In the genomic region with DNA sequence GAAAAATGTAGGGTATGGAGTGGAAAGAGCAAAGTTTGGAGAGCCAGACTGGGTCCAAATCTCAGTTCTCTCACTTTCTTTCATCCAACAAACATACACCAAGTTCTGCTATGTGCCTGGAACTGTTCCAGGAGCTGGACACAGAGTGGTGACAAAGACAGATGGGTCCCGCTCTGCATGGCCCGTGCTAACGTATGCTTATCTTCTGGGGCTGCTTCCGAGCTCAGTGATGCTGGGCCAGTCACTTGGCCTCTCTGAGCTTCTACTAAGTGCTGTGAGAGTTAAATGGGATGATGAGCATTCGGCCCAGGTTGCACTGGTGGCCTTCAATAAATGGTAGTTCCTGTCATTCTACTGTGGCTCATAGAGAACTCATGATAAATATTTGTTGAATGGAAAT, we compare ENCODE assay signal across 1 cellular context.
TF ChIP-seq lines count a peak whose summit lies in the region.

No MANE protein-coding gene starts in this region.

TF ChIP-seq in K562, 482 proteins besides CTCF, POLR2A, EP300 and RAD21 (continued from another document and continues in another):
- TF ChIP-seq, protein P1, sequence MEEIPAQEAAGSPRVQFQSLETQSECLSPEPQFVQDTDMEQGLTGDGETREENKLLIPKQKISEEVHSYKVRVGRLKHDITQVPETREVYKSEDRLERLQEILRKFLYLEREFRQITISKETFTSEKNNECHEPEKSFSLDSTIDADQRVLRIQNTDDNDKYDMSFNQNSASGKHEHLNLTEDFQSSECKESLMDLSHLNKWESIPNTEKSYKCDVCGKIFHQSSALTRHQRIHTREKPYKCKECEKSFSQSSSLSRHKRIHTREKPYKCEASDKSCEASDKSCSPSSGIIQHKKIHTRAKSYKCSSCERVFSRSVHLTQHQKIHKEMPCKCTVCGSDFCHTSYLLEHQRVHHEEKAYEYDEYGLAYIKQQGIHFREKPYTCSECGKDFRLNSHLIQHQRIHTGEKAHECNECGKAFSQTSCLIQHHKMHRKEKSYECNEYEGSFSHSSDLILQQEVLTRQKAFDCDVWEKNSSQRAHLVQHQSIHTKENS (CRISPR knock-in tag; IDR thresholded peaks at IDR 0.05), result no peak
- TF ChIP-seq HDAC3 (IDR thresholded peaks at IDR 0.05; ENCODE audit: borderline replicate concordance, partially characterized antibody) (no peak), RBFOX2 (IDR thresholded peaks at IDR 0.05; ENCODE audit: low read depth, low read length) (no peak), ARNT (IDR thresholded peaks at IDR 0.05) (no peak), CSDE1 (IDR thresholded peaks at IDR 0.05) (no peak), YBX1 (IDR thresholded peaks at IDR 0.05) (no peak), RBM22 (IDR thresholded peaks at IDR 0.05; ENCODE audit: low read depth, low read length, poor library complexity, severe bottlenecking) (no peak), NRF1 (conservative IDR thresholded peaks at IDR 0.05 in 1 of 2, IDR thresholded peaks at IDR 0.05 in 1 of 2) (no peak), BHLHE40 (IDR thresholded peaks at IDR 0.05; ENCODE audit: low read length) (peak; percentile 75), NR2F6 (CRISPR knock-in tag; IDR thresholded peaks at IDR 0.05) (no peak), ZFP36 (IDR thresholded peaks at IDR 0.05; ENCODE audit: low read depth, low read length, partially characterized antibody) (peak; percentile 67), SRSF7 (optimal IDR thresholded peaks at IDR 0.05; ENCODE audit: low read depth, low read length) (no peak), NFIC (IDR thresholded peaks at IDR 0.05) (peak; percentile 64; the same call in 1 of the 2 replicates), MEIS2 (IDR thresholded peaks at IDR 0.05; ENCODE audit: partially characterized antibody) (peak; percentile 91), CREB1 (IDR thresholded peaks at IDR 0.05) (no peak), CREB1 (CRISPR knock-in tag; IDR thresholded peaks at IDR 0.05) (no peak)
- TF ChIP-seq, protein P2, sequence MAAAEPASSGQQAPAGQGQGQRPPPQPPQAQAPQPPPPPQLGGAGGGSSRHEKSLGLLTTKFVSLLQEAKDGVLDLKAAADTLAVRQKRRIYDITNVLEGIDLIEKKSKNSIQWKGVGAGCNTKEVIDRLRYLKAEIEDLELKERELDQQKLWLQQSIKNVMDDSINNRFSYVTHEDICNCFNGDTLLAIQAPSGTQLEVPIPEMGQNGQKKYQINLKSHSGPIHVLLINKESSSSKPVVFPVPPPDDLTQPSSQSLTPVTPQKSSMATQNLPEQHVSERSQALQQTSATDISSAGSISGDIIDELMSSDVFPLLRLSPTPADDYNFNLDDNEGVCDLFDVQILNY (CRISPR knock-in tag; IDR thresholded peaks at IDR 0.05), result no peak
- TF ChIP-seq, protein P3, sequence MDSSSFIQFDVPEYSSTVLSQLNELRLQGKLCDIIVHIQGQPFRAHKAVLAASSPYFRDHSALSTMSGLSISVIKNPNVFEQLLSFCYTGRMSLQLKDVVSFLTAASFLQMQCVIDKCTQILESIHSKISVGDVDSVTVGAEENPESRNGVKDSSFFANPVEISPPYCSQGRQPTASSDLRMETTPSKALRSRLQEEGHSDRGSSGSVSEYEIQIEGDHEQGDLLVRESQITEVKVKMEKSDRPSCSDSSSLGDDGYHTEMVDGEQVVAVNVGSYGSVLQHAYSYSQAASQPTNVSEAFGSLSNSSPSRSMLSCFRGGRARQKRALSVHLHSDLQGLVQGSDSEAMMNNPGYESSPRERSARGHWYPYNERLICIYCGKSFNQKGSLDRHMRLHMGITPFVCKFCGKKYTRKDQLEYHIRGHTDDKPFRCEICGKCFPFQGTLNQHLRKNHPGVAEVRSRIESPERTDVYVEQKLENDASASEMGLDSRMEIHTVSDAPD (CRISPR knock-in tag; IDR thresholded peaks at IDR 0.05), result no peak
- TF ChIP-seq, protein P4, sequence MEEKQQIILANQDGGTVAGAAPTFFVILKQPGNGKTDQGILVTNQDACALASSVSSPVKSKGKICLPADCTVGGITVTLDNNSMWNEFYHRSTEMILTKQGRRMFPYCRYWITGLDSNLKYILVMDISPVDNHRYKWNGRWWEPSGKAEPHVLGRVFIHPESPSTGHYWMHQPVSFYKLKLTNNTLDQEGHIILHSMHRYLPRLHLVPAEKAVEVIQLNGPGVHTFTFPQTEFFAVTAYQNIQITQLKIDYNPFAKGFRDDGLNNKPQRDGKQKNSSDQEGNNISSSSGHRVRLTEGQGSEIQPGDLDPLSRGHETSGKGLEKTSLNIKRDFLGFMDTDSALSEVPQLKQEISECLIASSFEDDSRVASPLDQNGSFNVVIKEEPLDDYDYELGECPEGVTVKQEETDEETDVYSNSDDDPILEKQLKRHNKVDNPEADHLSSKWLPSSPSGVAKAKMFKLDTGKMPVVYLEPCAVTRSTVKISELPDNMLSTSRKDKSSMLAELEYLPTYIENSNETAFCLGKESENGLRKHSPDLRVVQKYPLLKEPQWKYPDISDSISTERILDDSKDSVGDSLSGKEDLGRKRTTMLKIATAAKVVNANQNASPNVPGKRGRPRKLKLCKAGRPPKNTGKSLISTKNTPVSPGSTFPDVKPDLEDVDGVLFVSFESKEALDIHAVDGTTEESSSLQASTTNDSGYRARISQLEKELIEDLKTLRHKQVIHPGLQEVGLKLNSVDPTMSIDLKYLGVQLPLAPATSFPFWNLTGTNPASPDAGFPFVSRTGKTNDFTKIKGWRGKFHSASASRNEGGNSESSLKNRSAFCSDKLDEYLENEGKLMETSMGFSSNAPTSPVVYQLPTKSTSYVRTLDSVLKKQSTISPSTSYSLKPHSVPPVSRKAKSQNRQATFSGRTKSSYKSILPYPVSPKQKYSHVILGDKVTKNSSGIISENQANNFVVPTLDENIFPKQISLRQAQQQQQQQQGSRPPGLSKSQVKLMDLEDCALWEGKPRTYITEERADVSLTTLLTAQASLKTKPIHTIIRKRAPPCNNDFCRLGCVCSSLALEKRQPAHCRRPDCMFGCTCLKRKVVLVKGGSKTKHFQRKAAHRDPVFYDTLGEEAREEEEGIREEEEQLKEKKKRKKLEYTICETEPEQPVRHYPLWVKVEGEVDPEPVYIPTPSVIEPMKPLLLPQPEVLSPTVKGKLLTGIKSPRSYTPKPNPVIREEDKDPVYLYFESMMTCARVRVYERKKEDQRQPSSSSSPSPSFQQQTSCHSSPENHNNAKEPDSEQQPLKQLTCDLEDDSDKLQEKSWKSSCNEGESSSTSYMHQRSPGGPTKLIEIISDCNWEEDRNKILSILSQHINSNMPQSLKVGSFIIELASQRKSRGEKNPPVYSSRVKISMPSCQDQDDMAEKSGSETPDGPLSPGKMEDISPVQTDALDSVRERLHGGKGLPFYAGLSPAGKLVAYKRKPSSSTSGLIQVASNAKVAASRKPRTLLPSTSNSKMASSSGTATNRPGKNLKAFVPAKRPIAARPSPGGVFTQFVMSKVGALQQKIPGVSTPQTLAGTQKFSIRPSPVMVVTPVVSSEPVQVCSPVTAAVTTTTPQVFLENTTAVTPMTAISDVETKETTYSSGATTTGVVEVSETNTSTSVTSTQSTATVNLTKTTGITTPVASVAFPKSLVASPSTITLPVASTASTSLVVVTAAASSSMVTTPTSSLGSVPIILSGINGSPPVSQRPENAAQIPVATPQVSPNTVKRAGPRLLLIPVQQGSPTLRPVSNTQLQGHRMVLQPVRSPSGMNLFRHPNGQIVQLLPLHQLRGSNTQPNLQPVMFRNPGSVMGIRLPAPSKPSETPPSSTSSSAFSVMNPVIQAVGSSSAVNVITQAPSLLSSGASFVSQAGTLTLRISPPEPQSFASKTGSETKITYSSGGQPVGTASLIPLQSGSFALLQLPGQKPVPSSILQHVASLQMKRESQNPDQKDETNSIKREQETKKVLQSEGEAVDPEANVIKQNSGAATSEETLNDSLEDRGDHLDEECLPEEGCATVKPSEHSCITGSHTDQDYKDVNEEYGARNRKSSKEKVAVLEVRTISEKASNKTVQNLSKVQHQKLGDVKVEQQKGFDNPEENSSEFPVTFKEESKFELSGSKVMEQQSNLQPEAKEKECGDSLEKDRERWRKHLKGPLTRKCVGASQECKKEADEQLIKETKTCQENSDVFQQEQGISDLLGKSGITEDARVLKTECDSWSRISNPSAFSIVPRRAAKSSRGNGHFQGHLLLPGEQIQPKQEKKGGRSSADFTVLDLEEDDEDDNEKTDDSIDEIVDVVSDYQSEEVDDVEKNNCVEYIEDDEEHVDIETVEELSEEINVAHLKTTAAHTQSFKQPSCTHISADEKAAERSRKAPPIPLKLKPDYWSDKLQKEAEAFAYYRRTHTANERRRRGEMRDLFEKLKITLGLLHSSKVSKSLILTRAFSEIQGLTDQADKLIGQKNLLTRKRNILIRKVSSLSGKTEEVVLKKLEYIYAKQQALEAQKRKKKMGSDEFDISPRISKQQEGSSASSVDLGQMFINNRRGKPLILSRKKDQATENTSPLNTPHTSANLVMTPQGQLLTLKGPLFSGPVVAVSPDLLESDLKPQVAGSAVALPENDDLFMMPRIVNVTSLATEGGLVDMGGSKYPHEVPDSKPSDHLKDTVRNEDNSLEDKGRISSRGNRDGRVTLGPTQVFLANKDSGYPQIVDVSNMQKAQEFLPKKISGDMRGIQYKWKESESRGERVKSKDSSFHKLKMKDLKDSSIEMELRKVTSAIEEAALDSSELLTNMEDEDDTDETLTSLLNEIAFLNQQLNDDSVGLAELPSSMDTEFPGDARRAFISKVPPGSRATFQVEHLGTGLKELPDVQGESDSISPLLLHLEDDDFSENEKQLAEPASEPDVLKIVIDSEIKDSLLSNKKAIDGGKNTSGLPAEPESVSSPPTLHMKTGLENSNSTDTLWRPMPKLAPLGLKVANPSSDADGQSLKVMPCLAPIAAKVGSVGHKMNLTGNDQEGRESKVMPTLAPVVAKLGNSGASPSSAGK (IDR thresholded peaks at IDR 0.05), result no peak
- TF ChIP-seq, protein P5, sequence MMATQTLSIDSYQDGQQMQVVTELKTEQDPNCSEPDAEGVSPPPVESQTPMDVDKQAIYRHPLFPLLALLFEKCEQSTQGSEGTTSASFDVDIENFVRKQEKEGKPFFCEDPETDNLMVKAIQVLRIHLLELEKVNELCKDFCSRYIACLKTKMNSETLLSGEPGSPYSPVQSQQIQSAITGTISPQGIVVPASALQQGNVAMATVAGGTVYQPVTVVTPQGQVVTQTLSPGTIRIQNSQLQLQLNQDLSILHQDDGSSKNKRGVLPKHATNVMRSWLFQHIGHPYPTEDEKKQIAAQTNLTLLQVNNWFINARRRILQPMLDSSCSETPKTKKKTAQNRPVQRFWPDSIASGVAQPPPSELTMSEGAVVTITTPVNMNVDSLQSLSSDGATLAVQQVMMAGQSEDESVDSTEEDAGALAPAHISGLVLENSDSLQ (IDR thresholded peaks at IDR 0.05), result peak; percentile 72
- TF ChIP-seq, protein P6, sequence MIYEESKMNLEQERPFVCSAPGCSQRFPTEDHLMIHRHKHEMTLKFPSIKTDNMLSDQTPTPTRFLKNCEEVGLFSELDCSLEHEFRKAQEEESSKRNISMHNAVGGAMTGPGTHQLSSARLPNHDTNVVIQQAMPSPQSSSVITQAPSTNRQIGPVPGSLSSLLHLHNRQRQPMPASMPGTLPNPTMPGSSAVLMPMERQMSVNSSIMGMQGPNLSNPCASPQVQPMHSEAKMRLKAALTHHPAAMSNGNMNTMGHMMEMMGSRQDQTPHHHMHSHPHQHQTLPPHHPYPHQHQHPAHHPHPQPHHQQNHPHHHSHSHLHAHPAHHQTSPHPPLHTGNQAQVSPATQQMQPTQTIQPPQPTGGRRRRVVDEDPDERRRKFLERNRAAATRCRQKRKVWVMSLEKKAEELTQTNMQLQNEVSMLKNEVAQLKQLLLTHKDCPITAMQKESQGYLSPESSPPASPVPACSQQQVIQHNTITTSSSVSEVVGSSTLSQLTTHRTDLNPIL (CRISPR knock-in tag; IDR thresholded peaks at IDR 0.05), result no peak
- TF ChIP-seq, protein P7, sequence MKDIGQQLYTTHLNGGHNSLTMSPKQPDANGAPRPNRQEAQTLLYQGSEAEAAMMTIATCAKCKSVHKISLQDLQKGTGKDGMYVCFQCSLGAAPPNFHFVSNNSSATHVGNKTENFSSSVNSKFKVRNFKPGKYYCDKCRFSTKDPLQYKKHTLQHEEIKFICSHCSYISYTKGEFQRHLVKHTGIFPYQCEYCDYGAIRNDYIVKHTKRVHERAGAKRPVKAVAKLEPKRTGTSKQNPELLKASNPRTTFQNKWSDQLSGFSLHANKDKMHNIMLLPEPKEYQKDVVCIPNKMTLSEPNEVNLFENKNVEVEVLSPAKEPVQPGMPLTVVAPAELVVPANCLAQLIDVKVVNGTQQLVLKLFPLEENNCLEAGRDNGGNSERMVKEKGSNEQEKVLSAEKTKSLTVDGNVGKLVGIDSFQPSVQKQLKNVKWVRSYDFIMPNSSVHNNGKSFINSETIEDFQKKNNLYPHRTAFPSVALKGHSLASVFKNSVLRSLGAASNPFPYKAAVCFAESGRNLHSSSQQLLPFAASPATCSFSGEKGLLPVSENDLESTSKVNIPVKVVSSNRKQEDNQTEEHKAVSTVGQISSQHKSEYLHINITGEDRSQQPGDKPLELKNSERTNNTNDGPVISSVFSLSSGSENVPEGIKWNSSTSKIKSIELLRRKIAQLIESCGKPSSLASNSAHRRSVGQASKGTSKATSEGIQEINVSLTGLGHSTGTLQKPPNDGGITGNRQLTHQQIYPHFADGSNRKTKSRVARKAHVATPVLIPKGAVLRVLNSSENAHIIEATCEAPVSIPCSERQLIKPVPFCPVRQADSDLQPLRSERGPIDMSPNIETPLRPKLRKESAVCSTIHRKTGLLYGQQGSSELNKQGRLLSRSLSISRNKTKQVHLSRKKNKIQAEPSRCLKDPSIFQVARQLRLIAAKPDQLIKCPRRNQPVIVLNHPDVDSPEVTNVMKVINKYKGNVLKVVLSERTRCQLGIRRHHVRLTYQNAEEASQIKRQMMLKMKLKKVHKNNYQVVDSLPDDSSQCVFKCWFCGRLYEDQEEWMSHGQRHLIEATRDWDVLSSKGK (CRISPR knock-in tag; IDR thresholded peaks at IDR 0.05), result no peak
- TF ChIP-seq, protein P8, sequence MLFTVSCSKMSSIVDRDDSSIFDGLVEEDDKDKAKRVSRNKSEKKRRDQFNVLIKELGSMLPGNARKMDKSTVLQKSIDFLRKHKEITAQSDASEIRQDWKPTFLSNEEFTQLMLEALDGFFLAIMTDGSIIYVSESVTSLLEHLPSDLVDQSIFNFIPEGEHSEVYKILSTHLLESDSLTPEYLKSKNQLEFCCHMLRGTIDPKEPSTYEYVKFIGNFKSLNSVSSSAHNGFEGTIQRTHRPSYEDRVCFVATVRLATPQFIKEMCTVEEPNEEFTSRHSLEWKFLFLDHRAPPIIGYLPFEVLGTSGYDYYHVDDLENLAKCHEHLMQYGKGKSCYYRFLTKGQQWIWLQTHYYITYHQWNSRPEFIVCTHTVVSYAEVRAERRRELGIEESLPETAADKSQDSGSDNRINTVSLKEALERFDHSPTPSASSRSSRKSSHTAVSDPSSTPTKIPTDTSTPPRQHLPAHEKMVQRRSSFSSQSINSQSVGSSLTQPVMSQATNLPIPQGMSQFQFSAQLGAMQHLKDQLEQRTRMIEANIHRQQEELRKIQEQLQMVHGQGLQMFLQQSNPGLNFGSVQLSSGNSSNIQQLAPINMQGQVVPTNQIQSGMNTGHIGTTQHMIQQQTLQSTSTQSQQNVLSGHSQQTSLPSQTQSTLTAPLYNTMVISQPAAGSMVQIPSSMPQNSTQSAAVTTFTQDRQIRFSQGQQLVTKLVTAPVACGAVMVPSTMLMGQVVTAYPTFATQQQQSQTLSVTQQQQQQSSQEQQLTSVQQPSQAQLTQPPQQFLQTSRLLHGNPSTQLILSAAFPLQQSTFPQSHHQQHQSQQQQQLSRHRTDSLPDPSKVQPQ (CRISPR knock-in tag; IDR thresholded peaks at IDR 0.05; ENCODE audit: borderline replicate concordance), result no peak
